ENCODE assay signal across 20 cellular contexts in the genomic region with DNA sequence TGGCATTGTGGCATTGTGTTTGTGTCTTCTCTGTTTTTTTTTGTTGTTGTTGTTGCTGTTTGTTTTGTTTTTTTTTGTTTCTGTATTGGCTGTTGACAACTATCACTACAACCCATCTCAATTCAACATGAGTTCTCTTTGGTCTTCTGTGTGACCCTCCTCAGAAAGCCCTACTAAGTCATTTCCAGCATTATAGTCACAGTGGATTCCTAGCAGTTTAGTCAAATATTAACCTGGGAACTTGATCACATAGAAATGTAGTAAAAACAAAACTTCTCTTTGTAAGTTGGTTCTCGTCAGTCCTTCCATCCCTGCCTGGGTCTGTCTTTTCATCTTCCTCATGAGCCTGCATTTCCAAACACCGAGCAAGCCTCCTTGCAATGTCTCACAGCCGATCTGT. TPM values are rescaled to one million over a fixed set of nuclear protein-coding genes. Genes with fewer than 3 reads are reported as not detected.
"Had no signal": no experiment of that assay in that cellular context is flagged by ENCODE, and none has a peak within 500 bp of the region (broad histone marks: within the 10 kb centered on the region; RNA-seq: fewer than 3 reads in every experiment).

No MANE protein-coding gene starts in this region.

- H3K36me3 Mint-ChIP-seq: activated naive CD8-positive, alpha-beta T cell had no signal

- H3K4me3 ChIP-seq: left lung, sigmoid colon, transverse colon, uterus had no signal

- H3K9me3 ChIP-seq: left lung, sigmoid colon, transverse colon, uterus had no signal

- H3K4me3 Mint-ChIP-seq: activated naive CD8-positive, alpha-beta T cell; nephron; stimulated activated naive CD8-positive, alpha-beta T cell treated with anti-CD3 and anti-CD28 coated beads, Interleukin-15, Interleukin-2, amounts not matched to agents 100 ng/mL and 50 ng/mL, for 24 hours had no signal

- H3K36me3 ChIP-seq: left lung, sigmoid colon, transverse colon, uterus had no signal

- H3K27ac Mint-ChIP-seq: activated naive CD8-positive, alpha-beta T cell; nephron; stimulated activated naive CD8-positive, alpha-beta T cell treated with anti-CD3 and anti-CD28 coated beads, Interleukin-15, Interleukin-2, amounts not matched to agents 100 ng/mL and 50 ng/mL, for 24 hours had no signal

- H3K79me2 ChIP-seq: parathyroid adenoma had no signal

- H3K9me3 Mint-ChIP-seq: nephron had no signal

- H3K9ac ChIP-seq: parathyroid adenoma had no signal

- H3K4me1 ChIP-seq: left lung, parathyroid adenoma, sigmoid colon, uterus had no signal

- H3K27me3 ChIP-seq: left lung, sigmoid colon, transverse colon, uterus had no signal

- DNase-seq: activated CD4-positive, CD25-positive, alpha-beta regulatory T cell treated with anti-CD3 and anti-CD28 coated beads, Interleukin-2, amount 50 U/mL, for 72 hours; activated CD8-positive, alpha-beta memory T cell treated with anti-CD3 and anti-CD28 coated beads, Interleukin-2, amount 50 U/mL, for 4 hours; activated effector memory CD4-positive, alpha-beta T cell treated with Interleukin-2 at 50 U/mL for 16 hours; cerebellar nuclear complex; cortex of kidney; head of caudate nucleus; kidney; left lung; midbrain; sigmoid colon; transverse colon; uterus had no signal

- ATAC-seq: left lung had no signal

- H3K27ac ChIP-seq: left lung, parathyroid adenoma, sigmoid colon, transverse colon, uterus had no signal

- H3K4me1 Mint-ChIP-seq: nephron had no signal

- H2AFZ ChIP-seq: parathyroid adenoma had no signal

RNA-seq across cellular contexts. Expression of gene SLC17A2, which starts 16.8 kb away (rescaled TPM):
- total RNA-seq: bronchial epithelial cell, frontal cortex, left lung, lung microvascular endothelial cell, sigmoid colon, transverse colon, uterus had no signal
- polyA plus RNA-seq: esophagus, sigmoid colon had no signal

RNA-seq across cellular contexts. Expression of gene SLC17A3, which starts 39.7 kb away (rescaled TPM):
- total RNA-seq: bronchial epithelial cell, frontal cortex, lung microvascular endothelial cell, sigmoid colon, transverse colon, uterus had no signal
- polyA plus RNA-seq: esophagus, sigmoid colon had no signal
